Comparison of ENCODE assay signal across 6 cellular contexts in genomic region chr6:33357160-33357871, GRCh38. TPM values are rescaled to one million over a fixed set of nuclear protein-coding genes. Genes with fewer than 3 reads are reported as not detected.
DNase-seq lines count a peak whose midpoint lies in the region; ATAC-seq, FAIRE-seq and TF ChIP-seq lines count a peak whose summit lies in the region.
"Not testable (repeated sequence)": the region's sequence is repeated elsewhere in the genome, so short reads cannot be mapped to it uniquely, and the experiment has no call there.

No MANE protein-coding gene starts in this region.

- not testable (repeated sequence) for H3K4me2 ChIP-seq in K562 (ENCODE audit: insufficient read depth, low read length)

- H3K27ac ChIP-seq in K562 (ENCODE audit: extremely low read depth, low read depth, low read length), result not testable (repeated sequence)
- H3K27ac ChIP-seq in mucosa of rectum (ENCODE audit: low read depth in 2 of 2, low read length in 2 of 2) (peak overlapping the region; percentile 77 to 86), stomach (peak overlapping the region in 3 of 5 donors; percentile 57 to 70 (median 63))

- 0 out of 4 replicates have a peak overlapping the region, but pooled peaks of 1 of the 2 experiments have one; percentile 40 for H3K9ac ChIP-seq in K562 (ENCODE audit: insufficient read depth in 1 of 2, low read depth in 2 of 2, low read length in 2 of 2)
- not testable (repeated sequence) for H3K9ac ChIP-seq in mucosa of rectum (ENCODE audit: low read depth in 1 of 2, low read length in 2 of 2)

- not testable (repeated sequence) for H3K79me2 ChIP-seq in K562 (ENCODE audit: control insufficient read depth, insufficient read depth, low read length)

- H3K27me3 ChIP-seq in K562 (ENCODE audit: control insufficient read depth in 2 of 2, insufficient read depth in 2 of 2, low read length in 2 of 2); mucosa of rectum (ENCODE audit: control insufficient read depth in 2 of 2, insufficient read depth in 2 of 2, low read length in 2 of 2): not testable (repeated sequence)
- H3K27me3 ChIP-seq in stomach, result peaks cover 0 to 25% (median 0%) of the 10 kb centered on the region in 3 donors

- TF ChIP-seq CTCF in K562 (IDR thresholded peaks at IDR 0.05 in 2 of 3, conservative IDR thresholded peaks at IDR 0.05 in 1 of 3; ENCODE audit: insufficient read depth in 2 of 3, low read depth in 1 of 3, low read length in 3 of 3); glutamatergic neuron (IDR thresholded peaks at IDR 0.05; ENCODE audit: partially characterized antibody, unreplicated experiment); stomach (IDR thresholded peaks at IDR 0.05): not testable (repeated sequence)

- not testable (repeated sequence) for H3K36me3 ChIP-seq in K562 (ENCODE audit: control insufficient read depth, insufficient read depth, low read length); mucosa of rectum (ENCODE audit: control insufficient read depth in 2 of 2, insufficient read depth in 2 of 2, low read length in 2 of 2); stomach

- TF ChIP-seq POLR2A in K562 (conservative IDR thresholded peaks at IDR 0.05); stomach (IDR thresholded peaks at IDR 0.05): not testable (repeated sequence)

- ATAC-seq in K562, result peak; percentile 59

- CTCF ChIA-PET in K562 (lab: Yijun Ruan, JAX; ENCODE audit: low intra/inter-chr PET ratio), result not testable (repeated sequence)

- peak overlapping the region; percentile 88 for H3K27ac Mint-ChIP-seq in glutamatergic neuron (ENCODE audit: unreplicated experiment)

- H3K4me1 ChIP-seq in K562 (replicated peaks in 1 of 2; ENCODE audit: control insufficient read depth in 2 of 2, insufficient read depth in 2 of 2, low read length in 2 of 2) (peaks cover 7 to 13% of the 10 kb centered on the region in 2 experiments; a peak in 4 of 5 replicates), mucosa of rectum (ENCODE audit: control insufficient read depth in 2 of 2, insufficient read depth in 2 of 2, low read length in 2 of 2) (peaks cover 0 to 10% of the 10 kb centered on the region in 2 donors)
- not testable (repeated sequence) for H3K4me1 ChIP-seq in stomach

- not testable (repeated sequence) for H3K4me3 ChIP-seq in K562; mucosa of rectum (ENCODE audit: low read length in 2 of 2); stomach

- peak overlapping the region; percentile 56 for H2AFZ ChIP-seq in K562 (ENCODE audit: low read depth, low read length)

- not testable (repeated sequence) for FAIRE-seq in K562 (lab: Jason Lieb, UNC)

- TF ChIP-seq EP300 in K562 (IDR thresholded peaks at IDR 0.05; ENCODE audit: low read length); stomach (IDR thresholded peaks at IDR 0.05): not testable (repeated sequence)

- POLR2A ChIA-PET in K562 (lab: Yijun Ruan, JAX), result interaction anchor here (0.6 kb wide), 1 partner anchor 1692 kb away, joined by 3 read pairs; the partner anchor contains the start of gene GPANK1

- in situ Hi-C loops in Caki2 (cut with HindIII; ENCODE audit: low pct_unique_long_range_greater_than_20kb, low sequenced_read_pairs); K562 (cut with MboI): not testable (repeated sequence)

- H3K9me3 ChIP-seq in K562 (replicated peaks; ENCODE audit: control insufficient read depth, insufficient read depth, low read depth, low read length); mucosa of rectum (ENCODE audit: control insufficient read depth in 2 of 2, low read length in 2 of 2); stomach: not testable (repeated sequence)

- not testable (repeated sequence) for H3K27me3 Mint-ChIP-seq in glutamatergic neuron (ENCODE audit: unreplicated experiment)

- not testable (repeated sequence) for H3K9me3 Mint-ChIP-seq in glutamatergic neuron (ENCODE audit: unreplicated experiment)

- TF ChIP-seq RAD21 in K562 (CRISPR knock-in tag; conservative IDR thresholded peaks at IDR 0.05 in 1 of 2, IDR thresholded peaks at IDR 0.05 in 1 of 2), result not testable (repeated sequence)

- not testable (repeated sequence) for H3K36me3 Mint-ChIP-seq in glutamatergic neuron (ENCODE audit: unreplicated experiment)

- not testable (repeated sequence) for BruUV-seq in K562 (replicated peaks; lab: Mats Ljungman, UMichigan)

- H3K4me1 Mint-ChIP-seq in glutamatergic neuron (ENCODE audit: low read depth, unreplicated experiment), result peaks cover 12% of the 10 kb centered on the region

- H4K20me1 ChIP-seq in K562 (replicated peaks; ENCODE audit: control insufficient read depth, insufficient read depth, low read length), result not testable (repeated sequence)

- intact Hi-C loops in K562 (cut with micrococcal nuclease); stomach (cut with DNase I; ENCODE audit: low total_unique reads): not testable (repeated sequence)

- DNase-seq in Caki2 (ENCODE audit: low read depth) (peak; percentile 41), NCI-H524 treated with DMSO at 0.1 percent for 48 hours (lab: John Stamatoyannopoulos, UW) (peak; percentile 35), K562 (ENCODE audit: extremely low read depth in 1 of 4, low spot score in 3 of 4) (peak in 1 of 4 experiments; percentile 78), glutamatergic neuron (peak; percentile 41)
- DNase-seq in stomach, result not testable (repeated sequence)

- H3K4me3 Mint-ChIP-seq in glutamatergic neuron (ENCODE audit: unreplicated experiment), result peak overlapping the region; percentile 30

- WGBS in K562 (ENCODE audit: insufficient coverage, low coverage, missing lambda C conversion rate), result 39% methylated on average over 11 of the region's 13 CpGs
- WGBS in stomach, 5 donors, result 57 to 66% (median 60%) methylated on average over 13 of the region's 13 CpGs

- H3K9me1 ChIP-seq in K562 (ENCODE audit: control insufficient read depth, insufficient read depth, low read length), result not testable (repeated sequence)

RNA-seq across cellular contexts. Expression of gene KIFC1, which starts 34.3 kb away (rescaled TPM):
- 176 and 179 TPM in 2 replicates for total RNA-seq in Caki2 (2014; rRNA removed; shearing (Covaris generic); ENCODE audit: low replicate concordance)
- 117 and 182 TPM in 2 replicates for total RNA-seq in K562 (2011; cell fraction: chromatin; rRNA removed; ENCODE audit: low replicate concordance)
- 141 and 154 TPM in 2 replicates for total RNA-seq in K562 (2011; cell fraction: nucleolus; rRNA removed)
- 113 and 129 TPM in 2 replicates for total RNA-seq in K562 (2011; cell fraction: nucleoplasm; rRNA removed)
- total RNA-seq in K562 (2014; rRNA removed) (50.2 and 62.5 TPM in 2 replicates), K562 (2014; rRNA removed; fragmentation: Illumina TruSeq; extraction: Trizol) (38.6 and 42.3 TPM in 2 replicates), K562 (2015; rRNA removed; fragmentation: Illumina TruSeq; extraction: Trizol) (77.9 and 80.1 TPM in 2 replicates), K562 (2021) (79.2 and 85.6 TPM in 2 replicates), glutamatergic neuron (ENCODE audit: unreplicated experiment) (14.8 TPM), stomach (10 to 100 TPM in 1 of 5 donors, 1 to 10 TPM in 3, not detected in 1; 4.2 to 15.4 (median 6.7) TPM)
- polyA plus RNA-seq in K562 (2011; rRNA removed) (95.2 and 103 TPM in 2 replicates), K562 (2014; fragmentation: Illumina TruSeq; extraction: Trizol) (76.9 and 82.7 TPM in 2 replicates), K562 (2014; fragmentation: Nextera tagmentation; extraction: Ambion mirVana) (1 to 10 TPM; 1.3 to 2.2 TPM), K562 (2014; rRNA removed) (84.1 and 88.6 TPM in 2 replicates), stomach (1 to 10 TPM in 2 of 3 donors, under 1 TPM in 1; 0.46 to 9.9 (median 5.4) TPM)
- polyA plus RNA-seq in K562 (2011; cell fraction: cytosol; rRNA removed), result 82.9 and 95.7 TPM in 2 replicates
- 255 and 308 TPM in 2 replicates for polyA plus RNA-seq in K562 (2011; cell fraction: nucleus; rRNA removed)
- 70.1 and 78.9 TPM in 2 replicates for polyA plus RNA-seq in K562 (2012)
- 91.4 and 99.3 TPM in 2 replicates for polyA minus RNA-seq in K562 (2011; rRNA and poly(A)+ RNA removed)
- 43.1 and 48.8 TPM in 2 replicates for polyA minus RNA-seq in K562 (2011; cell fraction: cytosol; rRNA and poly(A)+ RNA removed)
- 113 and 139 TPM in 2 replicates for polyA minus RNA-seq in K562 (2011; cell fraction: nucleus; rRNA and poly(A)+ RNA removed)

RNA-seq across cellular contexts. Expression of gene DAXX, which starts 34.6 kb away (rescaled TPM):
- 56.5 and 59.5 TPM in 2 replicates for total RNA-seq in Caki2 (2014; rRNA removed; shearing (Covaris generic); ENCODE audit: low replicate concordance)
- total RNA-seq in K562 (2011; cell fraction: chromatin; rRNA removed; ENCODE audit: low replicate concordance), result 51.6 and 76.0 TPM in 2 replicates
- total RNA-seq in K562 (2011; cell fraction: nucleolus; rRNA removed), result 39.7 and 45.7 TPM in 2 replicates
- 38.2 and 40.6 TPM in 2 replicates for total RNA-seq in K562 (2011; cell fraction: nucleoplasm; rRNA removed)
- total RNA-seq in K562 (2014; rRNA removed), result 80.6 and 122 TPM in 2 replicates
- total RNA-seq in K562 (2014; rRNA removed; fragmentation: Illumina TruSeq; extraction: Trizol), result 61.7 and 68.7 TPM in 2 replicates
- 59.9 and 66.6 TPM in 2 replicates for total RNA-seq in K562 (2015; rRNA removed; fragmentation: Illumina TruSeq; extraction: Trizol)
- 69.0 and 70.6 TPM in 2 replicates for total RNA-seq in K562 (2021)
- polyA plus RNA-seq in K562 (2011; rRNA removed), result 22.8 and 32.4 TPM in 2 replicates
- 19.5 and 25.8 TPM in 2 replicates for polyA plus RNA-seq in K562 (2011; cell fraction: cytosol; rRNA removed)
- polyA plus RNA-seq in K562 (2011; cell fraction: nucleus; rRNA removed), result 106 and 140 TPM in 2 replicates
- polyA plus RNA-seq in K562 (2012), result 73.3 and 129 TPM in 2 replicates
- polyA plus RNA-seq in K562 (2014; fragmentation: Illumina TruSeq; extraction: Trizol), result 101 and 104 TPM in 2 replicates
- polyA plus RNA-seq in K562 (2014; fragmentation: Nextera tagmentation; extraction: Ambion mirVana), result 100 to 1,000 TPM in 1 of 2 experiments, 10 to 100 TPM in 1; 41.5 to 144 TPM
- 47.4 and 67.2 TPM in 2 replicates for polyA plus RNA-seq in K562 (2014; rRNA removed)
- 11.5 and 12.0 TPM in 2 replicates for polyA minus RNA-seq in K562 (2011; rRNA and poly(A)+ RNA removed)
- 17.0 and 19.9 TPM in 2 replicates for polyA minus RNA-seq in K562 (2011; cell fraction: cytosol; rRNA and poly(A)+ RNA removed)
- polyA minus RNA-seq in K562 (2011; cell fraction: nucleus; rRNA and poly(A)+ RNA removed), result 34.1 and 35.5 TPM in 2 replicates
- 37.1 TPM for total RNA-seq in glutamatergic neuron (ENCODE audit: unreplicated experiment)
- 100 to 1,000 TPM in 2 of 5 donors, 10 to 100 TPM in 3; 18.2 to 127 (median 59.8) TPM for total RNA-seq in stomach
- 10 to 100 TPM; 27.5 to 31.3 (median 27.5) TPM for polyA plus RNA-seq in stomach

RNA-seq across cellular contexts. Expression of gene ZBTB22, which starts 39.8 kb away (rescaled TPM):
- 16.1 and 16.6 TPM in 2 replicates for total RNA-seq in Caki2 (2014; rRNA removed; shearing (Covaris generic); ENCODE audit: low replicate concordance)
- 8.2 and 25.6 TPM in 2 replicates for total RNA-seq in K562 (2011; cell fraction: chromatin; rRNA removed; ENCODE audit: low replicate concordance)
- total RNA-seq in K562 (2011; cell fraction: nucleolus; rRNA removed), result 20.4 and 20.8 TPM in 2 replicates
- 13.3 and 13.4 TPM in 2 replicates for total RNA-seq in K562 (2011; cell fraction: nucleoplasm; rRNA removed)
- total RNA-seq in K562 (2014; rRNA removed) (11.9 and 12.2 TPM in 2 replicates), K562 (2014; rRNA removed; fragmentation: Illumina TruSeq; extraction: Trizol) (5.6 and 5.9 TPM in 2 replicates), K562 (2015; rRNA removed; fragmentation: Illumina TruSeq; extraction: Trizol) (8.2 and 8.4 TPM in 2 replicates), K562 (2021) (10.0 and 11.1 TPM in 2 replicates), glutamatergic neuron (ENCODE audit: unreplicated experiment) (21.7 TPM), stomach (10 to 100 TPM in 4 of 5 donors, 1 to 10 TPM in 1; 1.2 to 45.2 (median 11.9) TPM)
- polyA plus RNA-seq in K562 (2011; rRNA removed) (5.8 and 9.4 TPM in 2 replicates), K562 (2014; fragmentation: Illumina TruSeq; extraction: Trizol) (7.1 TPM in 2 replicates), K562 (2014; fragmentation: Nextera tagmentation; extraction: Ambion mirVana) (under 1 TPM; 0.21 to 0.30 TPM), K562 (2014; rRNA removed) (8.7 and 10.3 TPM in 2 replicates), stomach (10 to 100 TPM in 2 of 3 donors, 1 to 10 TPM in 1; 9.8 to 11.8 (median 10.5) TPM)
- polyA plus RNA-seq in K562 (2011; cell fraction: cytosol; rRNA removed), result 9.0 and 12.6 TPM in 2 replicates
- 13.4 and 20.4 TPM in 2 replicates for polyA plus RNA-seq in K562 (2011; cell fraction: nucleus; rRNA removed)
- 9.5 and 11.3 TPM in 2 replicates for polyA plus RNA-seq in K562 (2012)
- polyA minus RNA-seq in K562 (2011; rRNA and poly(A)+ RNA removed), result 7.1 and 7.7 TPM in 2 replicates
- polyA minus RNA-seq in K562 (2011; cell fraction: cytosol; rRNA and poly(A)+ RNA removed), result 6.3 and 7.0 TPM in 2 replicates
- polyA minus RNA-seq in K562 (2011; cell fraction: nucleus; rRNA and poly(A)+ RNA removed), result 11.4 and 12.3 TPM in 2 replicates

RNA-seq across cellular contexts. Expression of gene TAPBP, which starts 43.4 kb away (rescaled TPM):
- total RNA-seq in Caki2 (2014; rRNA removed; shearing (Covaris generic); ENCODE audit: low replicate concordance), result 132 and 145 TPM in 2 replicates
- 73.3 and 139 TPM in 2 replicates for total RNA-seq in K562 (2011; cell fraction: chromatin; rRNA removed; ENCODE audit: low replicate concordance)
- total RNA-seq in K562 (2011; cell fraction: nucleolus; rRNA removed), result 101 and 121 TPM in 2 replicates
- 105 and 137 TPM in 2 replicates for total RNA-seq in K562 (2011; cell fraction: nucleoplasm; rRNA removed)
- total RNA-seq in K562 (2014; rRNA removed) (33.9 and 44.9 TPM in 2 replicates), K562 (2014; rRNA removed; fragmentation: Illumina TruSeq; extraction: Trizol) (10.4 and 11.9 TPM in 2 replicates), K562 (2015; rRNA removed; fragmentation: Illumina TruSeq; extraction: Trizol) (22.3 and 23.1 TPM in 2 replicates), K562 (2021) (73.4 and 74.0 TPM in 2 replicates), glutamatergic neuron (ENCODE audit: unreplicated experiment) (4.7 TPM), stomach (100 to 1,000 TPM in 2 of 5 donors, 10 to 100 TPM in 3; 29.0 to 242 (median 59.5) TPM)
- polyA plus RNA-seq in K562 (2011; rRNA removed) (10.1 and 27.3 TPM in 2 replicates), K562 (2014; fragmentation: Illumina TruSeq; extraction: Trizol) (23.0 and 26.8 TPM in 2 replicates), K562 (2014; fragmentation: Nextera tagmentation; extraction: Ambion mirVana) (10 to 100 TPM in 1 of 2 experiments, 1 to 10 TPM in 1; 5.6 to 10.1 TPM), K562 (2014; rRNA removed) (30.6 and 38.5 TPM in 2 replicates), stomach (10 to 100 TPM; 17.0 to 53.5 (median 37.5) TPM)
- 16.7 and 26.5 TPM in 2 replicates for polyA plus RNA-seq in K562 (2011; cell fraction: cytosol; rRNA removed)
- 38.3 and 46.1 TPM in 2 replicates for polyA plus RNA-seq in K562 (2011; cell fraction: nucleus; rRNA removed)
- polyA plus RNA-seq in K562 (2012), result 29.5 and 50.0 TPM in 2 replicates
- 7.9 and 11.1 TPM in 2 replicates for polyA minus RNA-seq in K562 (2011; rRNA and poly(A)+ RNA removed)
- 32.5 and 35.6 TPM in 2 replicates for polyA minus RNA-seq in K562 (2011; cell fraction: cytosol; rRNA and poly(A)+ RNA removed)
- polyA minus RNA-seq in K562 (2011; cell fraction: nucleus; rRNA and poly(A)+ RNA removed), result 21.7 and 28.1 TPM in 2 replicates

RNA-seq across cellular contexts. Expression of gene PHF1, which starts 53.5 kb away (rescaled TPM):
- total RNA-seq in Caki2 (2014; rRNA removed; shearing (Covaris generic); ENCODE audit: low replicate concordance), result 32.5 and 43.2 TPM in 2 replicates
- 151 and 284 TPM in 2 replicates for total RNA-seq in K562 (2011; cell fraction: chromatin; rRNA removed; ENCODE audit: low replicate concordance)
- total RNA-seq in K562 (2011; cell fraction: nucleolus; rRNA removed), result 158 and 171 TPM in 2 replicates
- total RNA-seq in K562 (2011; cell fraction: nucleoplasm; rRNA removed), result 141 and 150 TPM in 2 replicates
- total RNA-seq in K562 (2014; rRNA removed), result 27.3 and 29.7 TPM in 2 replicates
- 16.2 and 20.8 TPM in 2 replicates for total RNA-seq in K562 (2014; rRNA removed; fragmentation: Illumina TruSeq; extraction: Trizol)
- total RNA-seq in K562 (2015; rRNA removed; fragmentation: Illumina TruSeq; extraction: Trizol), result 29.6 and 33.7 TPM in 2 replicates
- total RNA-seq in K562 (2021), result 42.1 and 43.2 TPM in 2 replicates
- 45.9 and 59.4 TPM in 2 replicates for polyA plus RNA-seq in K562 (2011; rRNA removed)
- 56.9 and 69.4 TPM in 2 replicates for polyA plus RNA-seq in K562 (2011; cell fraction: cytosol; rRNA removed)
- 359 and 410 TPM in 2 replicates for polyA plus RNA-seq in K562 (2011; cell fraction: nucleus; rRNA removed)
- 42.7 and 85.4 TPM in 2 replicates for polyA plus RNA-seq in K562 (2012)
- polyA plus RNA-seq in K562 (2014; fragmentation: Illumina TruSeq; extraction: Trizol), result 45.5 and 48.8 TPM in 2 replicates
- polyA plus RNA-seq in K562 (2014; fragmentation: Nextera tagmentation; extraction: Ambion mirVana), result 1 to 10 TPM; 3.7 to 4.0 TPM
- polyA plus RNA-seq in K562 (2014; rRNA removed), result 60.8 and 64.2 TPM in 2 replicates
- 21.9 and 26.4 TPM in 2 replicates for polyA minus RNA-seq in K562 (2011; rRNA and poly(A)+ RNA removed)
- polyA minus RNA-seq in K562 (2011; cell fraction: cytosol; rRNA and poly(A)+ RNA removed), result 12.4 and 15.0 TPM in 2 replicates
- polyA minus RNA-seq in K562 (2011; cell fraction: nucleus; rRNA and poly(A)+ RNA removed), result 40.8 and 50.0 TPM in 2 replicates
- total RNA-seq in glutamatergic neuron (ENCODE audit: unreplicated experiment), result 73.5 TPM
- 100 to 1,000 TPM in 1 of 5 donors, 10 to 100 TPM in 4; 22.0 to 125 (median 70.0) TPM for total RNA-seq in stomach
- polyA plus RNA-seq in stomach, result 10 to 100 TPM; 56.3 to 99.9 (median 68.7) TPM
